Comparison of ENCODE assay signal across 9 cellular contexts in the genomic region with DNA sequence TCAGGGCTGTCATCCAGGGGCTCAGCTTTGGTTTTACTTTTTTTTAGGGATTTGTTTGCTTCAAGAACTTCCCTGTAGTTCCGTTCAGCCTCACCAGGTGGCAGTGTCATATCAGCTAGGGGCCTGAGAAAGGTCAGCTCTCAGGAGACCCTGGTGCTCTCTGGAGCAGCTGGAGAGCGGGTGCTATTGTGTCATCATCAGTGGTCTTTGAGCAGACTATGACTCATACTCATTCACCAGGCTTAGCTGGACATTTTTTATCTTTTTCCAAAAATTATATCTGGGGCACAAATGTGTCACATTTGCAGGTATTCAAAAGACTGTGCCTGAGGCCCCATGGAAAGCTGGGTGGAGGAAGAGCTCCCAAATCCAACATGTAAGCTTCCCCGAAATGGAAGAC. TPM values are rescaled to one million over a fixed set of nuclear protein-coding genes. Genes with fewer than 3 reads are reported as not detected.
DNase-seq lines count a peak whose midpoint lies in the region; ATAC-seq and TF ChIP-seq lines count a peak whose summit lies in the region.
"Had no signal": no experiment of that assay in that cellular context is flagged by ENCODE, and none has a peak within 500 bp of the region (broad histone marks: within the 10 kb centered on the region; RNA-seq: fewer than 3 reads in every experiment).

No MANE protein-coding gene starts in this region.

- H3K4me3 Mint-ChIP-seq in activated T-cell treated with anti-CD3 and anti-CD28 coated beads, Interleukin-2, amount 50 U/mL, for 72 hours: no peak overlapping the region
- no peak overlapping the region for H3K4me3 Mint-ChIP-seq in activated T-cell treated with anti-CD3 and anti-CD28 coated beads, Interleukin-2, amount 50 U/mL, for 4 hours

- no peak overlapping the region for H3K9ac ChIP-seq in KMS-11

- H3K9me3 ChIP-seq in mucosa of descending colon (peaks cover 3% of the 10 kb centered on the region), ascending aorta (peaks cover 29 to 83% of the 10 kb centered on the region in 2 donors)

- intact Hi-C loops in mucosa of descending colon (cut with DNase I, micrococcal nuclease) (loop anchor here in 1 of 2 donors (10.0 kb wide), 1 partner anchor 83 kb away; no protein-coding TSS in a partner anchor), ascending aorta (cut with DNase I) (no loop called here)

- peak; percentile 70 for TF ChIP-seq CTCF in KMS-11 (conservative IDR thresholded peaks at IDR 0.05; ENCODE audit: low read depth, low read length)
- TF ChIP-seq CTCF in mucosa of descending colon (IDR thresholded peaks at IDR 0.05): peak; percentile 51
- peak in 1 of 3 experiments; percentile 21 for TF ChIP-seq CTCF in ascending aorta (IDR thresholded peaks at IDR 0.05)
- TF ChIP-seq CTCF in coronary artery (IDR thresholded peaks at IDR 0.05): no peak

- H3K36me3 Mint-ChIP-seq in activated T-cell treated with anti-CD3 and anti-CD28 coated beads, Interleukin-2, amount 50 U/mL, for 72 hours (ENCODE audit: insufficient read depth in 2 of 2): peaks cover 6 to 10% of the 10 kb centered on the region in 2 donors
- peaks cover 4% of the 10 kb centered on the region for H3K36me3 Mint-ChIP-seq in activated T-cell treated with anti-CD3 and anti-CD28 coated beads, Interleukin-2, amount 50 U/mL, for 4 hours (ENCODE audit: insufficient read depth)

- H3K27me3 Mint-ChIP-seq in activated T-cell treated with anti-CD3 and anti-CD28 coated beads, Interleukin-2, amount 50 U/mL, for 72 hours (ENCODE audit: low read depth): no peaks in the 10 kb centered on the region
- H3K27me3 Mint-ChIP-seq in activated T-cell treated with anti-CD3 and anti-CD28 coated beads, Interleukin-2, amount 50 U/mL, for 4 hours (ENCODE audit: low read depth): no peaks in the 10 kb centered on the region

- H3K4me1 ChIP-seq in KMS-11 (ENCODE audit: low read depth, poor library complexity, severe bottlenecking): no peaks in the 10 kb centered on the region
- H3K4me1 ChIP-seq in mucosa of descending colon (ENCODE audit: low read depth): no peaks in the 10 kb centered on the region
- H3K4me1 ChIP-seq in ascending aorta: no peaks in the 10 kb centered on the region

- no peak overlapping the region for H3K27ac Mint-ChIP-seq in activated T-cell treated with anti-CD3 and anti-CD28 coated beads, Interleukin-2, amount 50 U/mL, for 72 hours

- H3K4me3 ChIP-seq in KMS-11 (IDR thresholded peaks at IDR 0.05; ENCODE audit: insufficient read depth, low read depth, low read length) (no peak overlapping the region), mucosa of descending colon (no peak overlapping the region), ascending aorta (no peak overlapping the region), coronary artery (no peak overlapping the region)
- H3K4me3 ChIP-seq: thoracic aorta had no signal

- no peaks in the 10 kb centered on the region for H3K79me2 ChIP-seq in KMS-11 (ENCODE audit: insufficient read depth, low read depth)

- H4K20me1 ChIP-seq in KMS-11 (ENCODE audit: insufficient read depth): no peaks in the 10 kb centered on the region

- H3K4me1 Mint-ChIP-seq in activated T-cell treated with anti-CD3 and anti-CD28 coated beads, Interleukin-2, amount 50 U/mL, for 72 hours (ENCODE audit: low read depth): no peaks in the 10 kb centered on the region
- H3K4me1 Mint-ChIP-seq in activated T-cell treated with anti-CD3 and anti-CD28 coated beads, Interleukin-2, amount 50 U/mL, for 4 hours (ENCODE audit: low read depth): no peaks in the 10 kb centered on the region

- peak; percentile 29 to 31 for DNase-seq in activated T-cell treated with anti-CD3 and anti-CD28 coated beads, Interleukin-2, amount 50 U/mL, for 72 hours
- no peak for DNase-seq in activated T-cell treated with anti-CD3 and anti-CD28 coated beads, Interleukin-2, amount 50 U/mL, for 4 hours
- DNase-seq in RKO (ENCODE audit: low spot score): peak; percentile 80
- peak; percentile 82 for DNase-seq in ecto neural progenitor cell (ENCODE audit: low spot score)
- DNase-seq in mucosa of descending colon: peak in 2 of 3 donors; percentile 69 to 87
- DNase-seq in ascending aorta (ENCODE audit: low spot score in 2 of 2): no peak
- DNase-seq in coronary artery (ENCODE audit: low spot score): no peak

- no peaks in the 10 kb centered on the region for H3K27me3 ChIP-seq in KMS-11 (ENCODE audit: insufficient read depth, low read depth)
- no peaks in the 10 kb centered on the region for H3K27me3 ChIP-seq in ascending aorta

- no peak overlapping the region for H3K27ac ChIP-seq in KMS-11
- H3K27ac ChIP-seq in ascending aorta: no peak overlapping the region
- no peak overlapping the region for H3K27ac ChIP-seq in coronary artery
- H3K27ac ChIP-seq: thoracic aorta had no signal

- H3K9me3 Mint-ChIP-seq in activated T-cell treated with anti-CD3 and anti-CD28 coated beads, Interleukin-2, amount 50 U/mL, for 72 hours: peaks cover 7 to 15% of the 10 kb centered on the region in 2 donors
- peaks cover 40% of the 10 kb centered on the region for H3K9me3 Mint-ChIP-seq in activated T-cell treated with anti-CD3 and anti-CD28 coated beads, Interleukin-2, amount 50 U/mL, for 4 hours

- no peak for ATAC-seq in activated T-cell treated with anti-CD3 and anti-CD28 coated beads, Interleukin-2, amount 50 U/mL, for 72 hours (replicated peaks in 1 of 2)
- ATAC-seq in activated T-cell treated with anti-CD3 and anti-CD28 coated beads, Interleukin-2, amount 50 U/mL, for 4 hours: no peak
- peak; percentile 54 for ATAC-seq in mucosa of descending colon

- H2AFZ ChIP-seq in KMS-11 (ENCODE audit: low read depth): no peak overlapping the region

- no peak overlapping the region for H3K4me2 ChIP-seq in KMS-11

- H3K36me3 ChIP-seq in KMS-11 (ENCODE audit: insufficient read depth): no peaks in the 10 kb centered on the region
- no peaks in the 10 kb centered on the region for H3K36me3 ChIP-seq in mucosa of descending colon (ENCODE audit: low read depth)
- no peaks in the 10 kb centered on the region for H3K36me3 ChIP-seq in ascending aorta
- H3K36me3 ChIP-seq: thoracic aorta had no signal

RNA-seq across cellular contexts. Expression of gene ZNF892, which starts 24.4 kb away (rescaled TPM):
- 1 to 10 TPM; 4.1 to 7.2 TPM for total RNA-seq in activated T-cell treated with anti-CD3 and anti-CD28 coated beads, Interleukin-2, amount 50 U/mL, for 72 hours
- total RNA-seq in activated T-cell treated with anti-CD3 and anti-CD28 coated beads, Interleukin-2, amount 50 U/mL, for 4 hours: 1 to 10 TPM; 2.6 to 3.2 (median 2.9) TPM
- 1 to 10 TPM; 1.5 to 5.6 (median 1.7) TPM for total RNA-seq in mucosa of descending colon
- total RNA-seq in ascending aorta: 1.4 TPM

RNA-seq across cellular contexts. Expression of gene PROM2, which starts 42.5 kb away (rescaled TPM):
- under 1 TPM; 0.38 to 0.39 TPM for total RNA-seq in activated T-cell treated with anti-CD3 and anti-CD28 coated beads, Interleukin-2, amount 50 U/mL, for 72 hours
- under 1 TPM; 0.53 to 0.66 (median 0.63) TPM for total RNA-seq in activated T-cell treated with anti-CD3 and anti-CD28 coated beads, Interleukin-2, amount 50 U/mL, for 4 hours
- total RNA-seq in mucosa of descending colon (10 to 100 TPM; 24.4 to 44.0 (median 35.8) TPM), ascending aorta (not detected)

Comparison
In these comparisons a context has a peak if more than half of its experiments do, and no peak if none do; other contexts are left out.
1. DNase-seq: peak in activated T-cell treated with anti-CD3 and anti-CD28 coated beads, Interleukin-2, amount 50 U/mL, for 72 hours (2 of 2), RKO (single experiment), ecto neural progenitor cell (single experiment) and mucosa of descending colon (2 of 3); none in activated T-cell treated with anti-CD3 and anti-CD28 coated beads, Interleukin-2, amount 50 U/mL, for 4 hours (single experiment), ascending aorta (0 of 2) and coronary artery (single experiment).
2. RNA of gene PROM2, which starts 42.5 kb away (total RNA-seq): 24.4 to 44.0 TPM in mucosa of descending colon; 0.53 to 0.66 TPM in activated T-cell treated with anti-CD3 and anti-CD28 coated beads, Interleukin-2, amount 50 U/mL, for 4 hours, 0.38 to 0.39 TPM in activated T-cell treated with anti-CD3 and anti-CD28 coated beads, Interleukin-2, amount 50 U/mL, for 72 hours and not detected in ascending aorta (single experiment); every median in the first group is over 10 times any median in the second.